ENCODE assay signal across 14 cellular contexts in genomic region chr11:63560506-63561179, GRCh38. TPM values are rescaled to one million over a fixed set of nuclear protein-coding genes. Genes with fewer than 3 reads are reported as not detected.
A peak's percentile ranks its signal among the peaks of the same experiment; 100 is the strongest.
DNase-seq lines count a peak whose midpoint lies in the region; ATAC-seq and TF ChIP-seq lines count a peak whose summit lies in the region.
"Had no signal": no experiment of that assay in that cellular context is flagged by ENCODE, and none has a peak within 500 bp of the region (broad histone marks: within the 10 kb centered on the region; RNA-seq: fewer than 3 reads in every experiment).

No MANE protein-coding gene starts in this region.

- no peak overlapping the region for H2BK120ac ChIP-seq in mesenchymal stem cell (ENCODE audit: low read depth, low read length)

- H3K9me3 Mint-ChIP-seq in activated T-cell treated with anti-CD3 and anti-CD28 coated beads, Interleukin-2, amount 50 U/mL, for 4 hours = no peaks in the 10 kb centered on the region
- H3K9me3 Mint-ChIP-seq in T-cell (no peaks in the 10 kb centered on the region), type B pancreatic cell (no peaks in the 10 kb centered on the region), nephron progenitor cell (no peaks in the 10 kb centered on the region)

- no peaks in the 10 kb centered on the region for H3K27me3 Mint-ChIP-seq in activated T-cell treated with anti-CD3 and anti-CD28 coated beads, Interleukin-2, amount 50 U/mL, for 4 hours (ENCODE audit: low read depth)
- H3K27me3 Mint-ChIP-seq in T-cell (no peaks in the 10 kb centered on the region), type B pancreatic cell (no peaks in the 10 kb centered on the region), nephron progenitor cell (ENCODE audit: low read depth, poor library complexity) (peaks cover 11% of the 10 kb centered on the region)

- H3K36me3 ChIP-seq in mesenchymal stem cell (ENCODE audit: control insufficient read depth in 1 of 2, insufficient read depth in 2 of 2, low read depth in 1 of 2, low read length in 2 of 2) (no peaks in the 10 kb centered on the region), gastrocnemius medialis (no peaks in the 10 kb centered on the region)
- H3K36me3 ChIP-seq: BE2C had no signal

- no peak for TF ChIP-seq POLR2A in gastrocnemius medialis (IDR thresholded peaks at IDR 0.05)

- H3K36me3 Mint-ChIP-seq in activated T-cell treated with anti-CD3 and anti-CD28 coated beads, Interleukin-2, amount 50 U/mL, for 4 hours (ENCODE audit: insufficient read depth) = no peaks in the 10 kb centered on the region
- H3K36me3 Mint-ChIP-seq in T-cell (no peaks in the 10 kb centered on the region), type B pancreatic cell (no peaks in the 10 kb centered on the region), nephron progenitor cell (ENCODE audit: low read depth) (no peaks in the 10 kb centered on the region)

- no peak overlapping the region for H3K4me2 ChIP-seq in mesenchymal stem cell (ENCODE audit: low read length, poor library complexity, severe bottlenecking)

- H3K79me1 ChIP-seq in mesenchymal stem cell (replicated peaks; ENCODE audit: low read length, poor library complexity, severe bottlenecking) = no peaks in the 10 kb centered on the region

- H2BK5ac ChIP-seq in mesenchymal stem cell (ENCODE audit: low read depth, low read length, poor library complexity, severe bottlenecking) = no peak overlapping the region

- no peak overlapping the region for H3K4me3 Mint-ChIP-seq in activated T-cell treated with anti-CD3 and anti-CD28 coated beads, Interleukin-2, amount 50 U/mL, for 4 hours
- H3K4me3 Mint-ChIP-seq in T-cell (peak overlapping the region in 2 of 3 donors; percentile 3 to 67), type B pancreatic cell (no peak overlapping the region), nephron progenitor cell (no peak overlapping the region)

- no peaks in the 10 kb centered on the region for H3K27me3 ChIP-seq in right cardiac atrium (ENCODE audit: control insufficient read depth, insufficient read depth)
- H3K27me3 ChIP-seq in mesenchymal stem cell (ENCODE audit: control insufficient read depth in 1 of 2, insufficient read depth in 1 of 2, low read length in 2 of 2) = peaks cover 0 to 17% of the 10 kb centered on the region in 2 experiments
- H3K27me3 ChIP-seq in gastrocnemius medialis = no peaks in the 10 kb centered on the region
- H3K27me3 ChIP-seq: BE2C had no signal

- no peak overlapping the region for H2AK5ac ChIP-seq in mesenchymal stem cell (ENCODE audit: low read length, severe bottlenecking)

- ATAC-seq in activated T-cell treated with anti-CD3 and anti-CD28 coated beads, Interleukin-2, amount 50 U/mL, for 4 hours = no peak
- ATAC-seq in T-cell (replicated peaks in 1 of 4) (peak; percentile 79 to 93 (median 91)), right cardiac atrium (peak; percentile 53 to 69), gastrocnemius medialis (no peak)

- H3K4me3 ChIP-seq in right cardiac atrium (ENCODE audit: low read length) (no peak overlapping the region), mesenchymal stem cell (ENCODE audit: insufficient read depth in 1 of 2, low read depth in 1 of 2, low read length in 2 of 2) (no peak overlapping the region), gastrocnemius medialis (no peak overlapping the region)

- H3K27ac ChIP-seq in right cardiac atrium (ENCODE audit: low read length) (no peak overlapping the region), mesenchymal stem cell (ENCODE audit: low read length, poor library complexity, severe bottlenecking) (no peak overlapping the region), gastrocnemius medialis (no peak overlapping the region)
- H3K27ac ChIP-seq: HL-60 had no signal

- no peak overlapping the region for H4K8ac ChIP-seq in mesenchymal stem cell (ENCODE audit: low read length)

- peak; percentile 16 for DNase-seq in activated T-cell treated with anti-CD3 and anti-CD28 coated beads, Interleukin-2, amount 50 U/mL, for 4 hours
- DNase-seq in activated T-cell treated with anti-CD3 and anti-CD28 coated beads for 4 hours (no peak), T-cell (peak in 25 of 34 experiments; percentile 24 to 65 (median 45)), right cardiac atrium (peak in 2 of 3 donors; percentile 68 to 74), type B pancreatic cell (ENCODE audit: extremely low spot score, unreplicated experiment) (no peak), mesenchymal stem cell (no peak), nephron progenitor cell (no peak), gastrocnemius medialis (no peak)
- DNase-seq: activated naive CD4-positive, alpha-beta T cell treated with Interleukin-2 at 50 U/mL for 16 hours; BE2C; NCI-H2171 had no signal

- TF ChIP-seq CTCF in type B pancreatic cell (conservative IDR thresholded peaks at IDR 0.05) (no peak), nephron progenitor cell (IDR thresholded peaks at IDR 0.05) (no peak), gastrocnemius medialis (IDR thresholded peaks at IDR 0.05 in 4 of 5, conservative IDR thresholded peaks at IDR 0.05 in 1 of 5) (no peak)

- H3K18ac ChIP-seq in mesenchymal stem cell (ENCODE audit: low read depth in 1 of 2, low read length in 2 of 2) = no peak overlapping the region

- H3K27ac Mint-ChIP-seq in T-cell (peak overlapping the region; percentile 75 to 90), type B pancreatic cell (peak overlapping the region; percentile 34), nephron progenitor cell (no peak overlapping the region)

- no peak overlapping the region for H3K23ac ChIP-seq in mesenchymal stem cell (ENCODE audit: low read length in 2 of 2)

- CTCF ChIA-PET in T-cell (lab: Charles Lee) = interaction anchor here in 1 of 2 donors (1.0 to 1.6 kb wide), 2 partner anchors 23 to 31 kb away, joined by 3 read pairs; no protein-coding TSS in a partner anchor

- 63% methylated on average over 7 of the region's 7 CpGs for WGBS in right cardiac atrium
- WGBS in mesenchymal stem cell = 85% methylated on average over 6 of the region's 7 CpGs

- intact Hi-C loops in right cardiac atrium (cut with DNase I) (no loop called here), gastrocnemius medialis (cut with DNase I; ENCODE audit: low total_unique reads) (no loop called here)

- no peak overlapping the region for H3K4ac ChIP-seq in mesenchymal stem cell (ENCODE audit: low read depth in 1 of 2, low read length in 2 of 2)

- H3K4me1 ChIP-seq in right cardiac atrium (ENCODE audit: control insufficient read depth, insufficient read depth, low read length) (peaks cover 2% of the 10 kb centered on the region), mesenchymal stem cell (ENCODE audit: control insufficient read depth, insufficient read depth, low read depth, low read length) (peaks cover 7% of the 10 kb centered on the region), gastrocnemius medialis (no peaks in the 10 kb centered on the region)
- H3K4me1 ChIP-seq: BE2C had no signal

- H3K9me3 ChIP-seq in right cardiac atrium (ENCODE audit: control insufficient read depth, low read length) = no peaks in the 10 kb centered on the region
- no peaks in the 10 kb centered on the region for H3K9me3 ChIP-seq in mesenchymal stem cell (ENCODE audit: control insufficient read depth, low read length)
- H3K9me3 ChIP-seq in gastrocnemius medialis = no peaks in the 10 kb centered on the region
- H3K9me3 ChIP-seq: BE2C had no signal

- H3K4me1 Mint-ChIP-seq in activated T-cell treated with anti-CD3 and anti-CD28 coated beads, Interleukin-2, amount 50 U/mL, for 4 hours (ENCODE audit: low read depth) = peaks cover 45% of the 10 kb centered on the region
- H3K4me1 Mint-ChIP-seq in T-cell = peaks cover 54 to 65% (median 61%) of the 10 kb centered on the region in 3 donors
- peaks cover 28% of the 10 kb centered on the region for H3K4me1 Mint-ChIP-seq in type B pancreatic cell (ENCODE audit: unreplicated experiment)
- peaks cover 15% of the 10 kb centered on the region for H3K4me1 Mint-ChIP-seq in nephron progenitor cell

- no peak overlapping the region for H4K91ac ChIP-seq in mesenchymal stem cell (ENCODE audit: low read length)

- H2BK12ac ChIP-seq in mesenchymal stem cell (ENCODE audit: low read length in 2 of 2) = no peak overlapping the region

- in situ Hi-C loops in gastrocnemius medialis (cut with MboI; ENCODE audit: low sequenced_read_pairs in 4 of 4) = no loop called here

- no peak overlapping the region for H2BK15ac ChIP-seq in mesenchymal stem cell (ENCODE audit: low read depth, poor library complexity, severe bottlenecking)

- peak overlapping the region in 1 of 2 experiments; percentile 38 for H3K14ac ChIP-seq in mesenchymal stem cell (ENCODE audit: low read length in 2 of 2)

- no peak overlapping the region for H3K9ac ChIP-seq in mesenchymal stem cell (ENCODE audit: low read length)

- POLR2A ChIA-PET in T-cell (lab: Charles Lee) = interaction anchor here (0.6 kb wide), 2 partner anchors 61 to 732 kb away, joined by 3 read pairs; no protein-coding TSS in a partner anchor

- H2AFZ ChIP-seq in mesenchymal stem cell (ENCODE audit: low read depth, low read length) = no peak overlapping the region

RNA-seq across cellular contexts. Expression of gene PLAAT2, which starts 2.5 kb away (rescaled TPM):
- not detected for total RNA-seq in activated T-cell treated with anti-CD3 and anti-CD28 coated beads, Interleukin-2, amount 50 U/mL, for 4 hours
- under 1 TPM in 2 of 5 donors, not detected in 3; 0.51 to 0.53 TPM for total RNA-seq in T-cell
- total RNA-seq in right cardiac atrium = under 1 TPM in 1 of 4 donors, not detected in 3; 0.31 TPM
- polyA plus RNA-seq in right cardiac atrium = 0.66 TPM
- 6.0 and 7.8 TPM in 2 replicates for total RNA-seq in type B pancreatic cell (ENCODE audit: low replicate concordance)
- not detected for polyA plus RNA-seq in mesenchymal stem cell (2013, experiment 1 of 2)
- polyA plus RNA-seq in mesenchymal stem cell (2013, experiment 2 of 2) = not detected
- not detected for total RNA-seq in gastrocnemius medialis
- total RNA-seq: endothelial cell of umbilical vein, skeletal muscle tissue had no signal

RNA-seq across cellular contexts. Expression of gene PLAAT4, which starts 24.0 kb away (rescaled TPM):
- total RNA-seq in activated T-cell treated with anti-CD3 and anti-CD28 coated beads, Interleukin-2, amount 50 U/mL, for 4 hours = 1 to 10 TPM; 5.7 to 8.0 (median 7.4) TPM
- total RNA-seq in T-cell (100 to 1,000 TPM in 4 of 5 donors, 10 to 100 TPM in 1; 90.2 to 144 (median 126) TPM), right cardiac atrium (10 to 100 TPM in 3 of 4 donors, 1 to 10 TPM in 1; 8.0 to 17.9 (median 13.3) TPM), type B pancreatic cell (ENCODE audit: low replicate concordance) (131 and 152 TPM in 2 replicates), gastrocnemius medialis (10 to 100 TPM in 1 of 4 donors, 1 to 10 TPM in 3; 3.1 to 13.2 (median 5.8) TPM)
- polyA plus RNA-seq in right cardiac atrium = 14.0 TPM
- polyA plus RNA-seq in mesenchymal stem cell (2013, experiment 1 of 2) = 13.1 TPM
- 14.3 TPM for polyA plus RNA-seq in mesenchymal stem cell (2013, experiment 2 of 2)

RNA-seq across cellular contexts. Expression of gene PLAAT3, which starts 53.6 kb away (rescaled TPM):
- 1 to 10 TPM in 1 of 3 donors, under 1 TPM in 2; 0.63 to 1.7 (median 0.90) TPM for total RNA-seq in activated T-cell treated with anti-CD3 and anti-CD28 coated beads, Interleukin-2, amount 50 U/mL, for 4 hours
- total RNA-seq in T-cell (1 to 10 TPM; 3.7 to 10.0 (median 6.0) TPM), right cardiac atrium (100 to 1,000 TPM; 110 to 142 (median 125) TPM), type B pancreatic cell (ENCODE audit: low replicate concordance) (55.6 and 65.4 TPM in 2 replicates), gastrocnemius medialis (10 to 100 TPM; 58.0 to 76.5 (median 67.5) TPM)
- 158 TPM for polyA plus RNA-seq in right cardiac atrium
- 4.6 TPM for polyA plus RNA-seq in mesenchymal stem cell (2013, experiment 1 of 2)
- polyA plus RNA-seq in mesenchymal stem cell (2013, experiment 2 of 2) = 4.8 TPM

RNA-seq across cellular contexts. Expression of gene LGALS12, which starts 54.8 kb away (rescaled TPM):
- not detected for total RNA-seq in activated T-cell treated with anti-CD3 and anti-CD28 coated beads, Interleukin-2, amount 50 U/mL, for 4 hours
- total RNA-seq in T-cell (not detected), right cardiac atrium (1 to 10 TPM in 1 of 4 donors, under 1 TPM in 2, not detected in 1; 0.40 to 3.8 (median 0.44) TPM), type B pancreatic cell (ENCODE audit: low replicate concordance) (0.34 TPM in 1 of 2 replicates, not detected in the other), gastrocnemius medialis (under 1 TPM in 2 of 4 donors, not detected in 2; 0.24 to 0.80 TPM)
- polyA plus RNA-seq in right cardiac atrium = 7.3 TPM
- not detected for polyA plus RNA-seq in mesenchymal stem cell (2013, experiment 1 of 2)
- not detected for polyA plus RNA-seq in mesenchymal stem cell (2013, experiment 2 of 2)
- total RNA-seq: endothelial cell of umbilical vein had no signal
- polyA plus RNA-seq: endothelial cell of umbilical vein had no signal

Comparison
In these comparisons a context has a peak if more than half of its experiments do, and no peak if none do; other contexts are left out.
1. DNase-seq: peak in activated T-cell treated with anti-CD3 and anti-CD28 coated beads, Interleukin-2, amount 50 U/mL, for 4 hours (single experiment), T-cell (25 of 34) and right cardiac atrium (2 of 3); none in activated T-cell treated with anti-CD3 and anti-CD28 coated beads for 4 hours (single experiment), type B pancreatic cell (single experiment), mesenchymal stem cell (single experiment), nephron progenitor cell (single experiment) and gastrocnemius medialis (0 of 2).
2. ATAC-seq: peak in T-cell (4 of 4) and right cardiac atrium (2 of 2); none in activated T-cell treated with anti-CD3 and anti-CD28 coated beads, Interleukin-2, amount 50 U/mL, for 4 hours (0 of 2) and gastrocnemius medialis (0 of 2).
3. H3K4me3 Mint-ChIP-seq: peak in T-cell (2 of 3); none in activated T-cell treated with anti-CD3 and anti-CD28 coated beads, Interleukin-2, amount 50 U/mL, for 4 hours (single experiment), type B pancreatic cell (single experiment) and nephron progenitor cell (single experiment).